Comparison of ENCODE assay signal across 19 cellular contexts in genomic region chr14:100776681-100777365, GRCh38. TPM values are rescaled to one million over a fixed set of nuclear protein-coding genes. Genes with fewer than 3 reads are reported as not detected.
A peak's percentile ranks its signal among the peaks of the same experiment; 100 is the strongest.
DNase-seq lines count a peak whose midpoint lies in the region; ATAC-seq and TF ChIP-seq lines count a peak whose summit lies in the region.
"Had no signal": no experiment of that assay in that cellular context is flagged by ENCODE, and none has a peak within 500 bp of the region (broad histone marks: within the 10 kb centered on the region; RNA-seq: fewer than 3 reads in every experiment).

No MANE protein-coding gene starts in this region.

- H3K4me1 ChIP-seq in stomach: peaks cover 0 to 8% (median 0%) of the 10 kb centered on the region in 4 donors

- H3K27ac ChIP-seq in coronary artery (no peak overlapping the region), stomach (no peak overlapping the region)
- H3K27ac ChIP-seq: GM23248, PC-9, RWPE1 had no signal

- H3K27me3 Mint-ChIP-seq in activated CD8-positive, alpha-beta memory T cell treated with anti-CD3 and anti-CD28 coated beads, Interleukin-2, amount 10 ng/mL, durations not matched to agents 7 days and 5 days: no peaks in the 10 kb centered on the region
- peaks cover 15% of the 10 kb centered on the region for H3K27me3 Mint-ChIP-seq in nephron (ENCODE audit: low read depth)
- H3K27me3 Mint-ChIP-seq in activated CD8-positive, alpha-beta T cell treated with anti-CD3 and anti-CD28 coated beads, Interleukin-2, amount 10 ng/mL, durations not matched to agents 7 days and 5 days (ENCODE audit: low read depth): no peaks in the 10 kb centered on the region

- H3K36me3 ChIP-seq in stomach: no peaks in the 10 kb centered on the region

- no peaks in the 10 kb centered on the region for H3K4me1 Mint-ChIP-seq in activated CD8-positive, alpha-beta memory T cell treated with anti-CD3 and anti-CD28 coated beads, Interleukin-2, amount 10 ng/mL, durations not matched to agents 7 days and 5 days
- H3K4me1 Mint-ChIP-seq in nephron: peaks cover 62% of the 10 kb centered on the region
- no peaks in the 10 kb centered on the region for H3K4me1 Mint-ChIP-seq in activated CD8-positive, alpha-beta T cell treated with anti-CD3 and anti-CD28 coated beads, Interleukin-2, amount 10 ng/mL, durations not matched to agents 7 days and 5 days (ENCODE audit: low read depth)
- H3K4me1 Mint-ChIP-seq: CD14-positive monocyte had no signal

- 68 to 88% (median 77%) methylated on average over 8 to 14 of the region's 14 CpGs for WGBS in stomach, 5 donors

- H3K9me3 ChIP-seq in stomach: no peaks in the 10 kb centered on the region

- H3K27me3 ChIP-seq in stomach: peaks cover 0 to 35% (median 0%) of the 10 kb centered on the region in 3 donors

- H3K27ac Mint-ChIP-seq in activated CD8-positive, alpha-beta memory T cell treated with anti-CD3 and anti-CD28 coated beads, Interleukin-2, amount 10 ng/mL, durations not matched to agents 7 days and 5 days: no peak overlapping the region
- peak overlapping the region in 2 of 3 experiments; percentile 28 to 81 for H3K27ac Mint-ChIP-seq in nephron
- no peak overlapping the region for H3K27ac Mint-ChIP-seq in activated CD8-positive, alpha-beta T cell treated with anti-CD3 and anti-CD28 coated beads, Interleukin-2, amount 10 ng/mL, durations not matched to agents 7 days and 5 days
- H3K27ac Mint-ChIP-seq: CD14-positive monocyte had no signal

- no peak for TF ChIP-seq POLR2A in stomach (IDR thresholded peaks at IDR 0.05)

- POLR2A ChIA-PET in activated CD8-positive, alpha-beta T cell treated with anti-CD3 and anti-CD28 coated beads, Interleukin-2, amount 10 ng/mL, durations not matched to agents 7 days and 5 days (lab: Charles Lee): no interaction called here

- no peaks in the 10 kb centered on the region for H3K36me3 Mint-ChIP-seq in activated CD8-positive, alpha-beta memory T cell treated with anti-CD3 and anti-CD28 coated beads, Interleukin-2, amount 10 ng/mL, durations not matched to agents 7 days and 5 days
- H3K36me3 Mint-ChIP-seq in nephron (ENCODE audit: low read depth): no peaks in the 10 kb centered on the region
- H3K36me3 Mint-ChIP-seq in activated CD8-positive, alpha-beta T cell treated with anti-CD3 and anti-CD28 coated beads, Interleukin-2, amount 10 ng/mL, durations not matched to agents 7 days and 5 days (ENCODE audit: low read depth): no peaks in the 10 kb centered on the region
- H3K36me3 Mint-ChIP-seq: CD14-positive monocyte had no signal

- no peak for TF ChIP-seq EP300 in stomach (IDR thresholded peaks at IDR 0.05)

- CTCF ChIA-PET in activated CD8-positive, alpha-beta memory T cell treated with anti-CD3 and anti-CD28 coated beads, Interleukin-2, amount 10 ng/mL, durations not matched to agents 7 days and 5 days (lab: Charles Lee): no interaction called here
- CTCF ChIA-PET in activated CD8-positive, alpha-beta T cell treated with anti-CD3 and anti-CD28 coated beads, Interleukin-2, amount 10 ng/mL, durations not matched to agents 7 days and 5 days (lab: Charles Lee): no interaction called here

- H3K4me3 Mint-ChIP-seq in activated CD8-positive, alpha-beta memory T cell treated with anti-CD3 and anti-CD28 coated beads, Interleukin-2, amount 10 ng/mL, durations not matched to agents 7 days and 5 days: no peak overlapping the region
- no peak overlapping the region for H3K4me3 Mint-ChIP-seq in nephron
- H3K4me3 Mint-ChIP-seq in activated CD8-positive, alpha-beta T cell treated with anti-CD3 and anti-CD28 coated beads, Interleukin-2, amount 10 ng/mL, durations not matched to agents 7 days and 5 days: no peak overlapping the region
- H3K4me3 Mint-ChIP-seq: CD14-positive monocyte had no signal

- ATAC-seq in activated CD8-positive, alpha-beta memory T cell treated with anti-CD3 and anti-CD28 coated beads, Interleukin-2, amount 10 ng/mL, durations not matched to agents 7 days and 5 days: no peak
- no peak for ATAC-seq in activated CD8-positive, alpha-beta T cell treated with anti-CD3 and anti-CD28 coated beads, Interleukin-2, amount 10 ng/mL, durations not matched to agents 7 days and 5 days
- no peak for ATAC-seq in GM21528 (IDR thresholded peaks at IDR 0.05; ENCODE audit: low FRiP score, unreplicated experiment)

- H3K4me3 ChIP-seq in coronary artery (no peak overlapping the region), stomach (no peak overlapping the region)
- H3K4me3 ChIP-seq: GM23248, PC-9 had no signal

- TF ChIP-seq CTCF in coronary artery (IDR thresholded peaks at IDR 0.05) (no peak), nephron (IDR thresholded peaks at IDR 0.05; ENCODE audit: unreplicated experiment in 3 of 3) (no peak), stomach (IDR thresholded peaks at IDR 0.05) (no peak)

- DNase-seq in activated CD8-positive, alpha-beta memory T cell treated with anti-CD3 and anti-CD28 coated beads, Interleukin-2, amount 50 U/mL, for 48 hours: peak; percentile 25
- DNase-seq in activated CD8-positive, alpha-beta memory T cell treated with anti-CD3 and anti-CD28 coated beads, Interleukin-2, amount 10 ng/mL, durations not matched to agents 7 days and 5 days: no peak
- peak; percentile 64 for DNase-seq in coronary artery (ENCODE audit: low spot score)
- DNase-seq in stomach: peak; percentile 14
- no peak for DNase-seq in activated CD4-positive, alpha-beta T cell treated with anti-CD3 and anti-CD28 coated beads, Interleukin-2, amount 50 U/mL, for 4 hours
- no peak for DNase-seq in activated CD8-positive, alpha-beta T cell treated with anti-CD3 and anti-CD28 coated beads, Interleukin-2, amount 10 ng/mL, durations not matched to agents 7 days and 5 days
- DNase-seq: DMS79 treated with DMSO at 0.1 percent for 48 hours, GM23248, NCI-H1417 treated with DMSO at 0.1 percent for 48 hours, NCI-H1930, NCI-H226, NCI-H524, PC-9, SIG-M5 had no signal

- H3K9me3 Mint-ChIP-seq in activated CD8-positive, alpha-beta memory T cell treated with anti-CD3 and anti-CD28 coated beads, Interleukin-2, amount 10 ng/mL, durations not matched to agents 7 days and 5 days (ENCODE audit: low read depth): no peaks in the 10 kb centered on the region
- peaks cover 2% of the 10 kb centered on the region for H3K9me3 Mint-ChIP-seq in nephron
- no peaks in the 10 kb centered on the region for H3K9me3 Mint-ChIP-seq in activated CD8-positive, alpha-beta T cell treated with anti-CD3 and anti-CD28 coated beads, Interleukin-2, amount 10 ng/mL, durations not matched to agents 7 days and 5 days (ENCODE audit: insufficient read depth)

- intact Hi-C loops in stomach (cut with DNase I; ENCODE audit: low total_unique reads): no loop called here

RNA-seq across cellular contexts. Expression of gene MEG3, which starts 49.1 kb away (rescaled TPM):
- not detected for total RNA-seq in activated CD8-positive, alpha-beta memory T cell treated with anti-CD3 and anti-CD28 coated beads, Interleukin-2, amount 10 ng/mL, durations not matched to agents 7 days and 5 days
- 100 to 1,000 TPM in 3 of 5 donors, 10 to 100 TPM in 2; 26.4 to 390 (median 124) TPM for total RNA-seq in stomach
- 100 to 1,000 TPM in 1 of 3 donors, 10 to 100 TPM in 2; 13.4 to 131 (median 30.6) TPM for polyA plus RNA-seq in stomach
- total RNA-seq in activated CD8-positive, alpha-beta T cell treated with anti-CD3 and anti-CD28 coated beads, Interleukin-2, amount 10 ng/mL, durations not matched to agents 7 days and 5 days: not detected
- total RNA-seq: PC-9 had no signal
- polyA plus RNA-seq: CD14-positive monocyte had no signal

RNA-seq across cellular contexts. Expression of gene DLK1, which starts 50.1 kb away (rescaled TPM):
- not detected for total RNA-seq in activated CD8-positive, alpha-beta memory T cell treated with anti-CD3 and anti-CD28 coated beads, Interleukin-2, amount 10 ng/mL, durations not matched to agents 7 days and 5 days
- 10 to 100 TPM in 1 of 5 donors, not detected in 4; 24.6 TPM for total RNA-seq in stomach
- 1 to 10 TPM in 1 of 3 donors, under 1 TPM in 2; 0.05 to 6.7 (median 0.19) TPM for polyA plus RNA-seq in stomach
- total RNA-seq in activated CD8-positive, alpha-beta T cell treated with anti-CD3 and anti-CD28 coated beads, Interleukin-2, amount 10 ng/mL, durations not matched to agents 7 days and 5 days: not detected
- total RNA-seq: GM23248, M059J, PC-9 had no signal
- polyA plus RNA-seq: CD14-positive monocyte, GM23248 had no signal

Comparison
In these comparisons a context has a peak if more than half of its experiments do, and no peak if none do; other contexts are left out.
1. DNase-seq: peak in activated CD8-positive, alpha-beta memory T cell treated with anti-CD3 and anti-CD28 coated beads, Interleukin-2, amount 50 U/mL, for 48 hours (single experiment), coronary artery (single experiment) and stomach (single experiment); none in activated CD8-positive, alpha-beta memory T cell treated with anti-CD3 and anti-CD28 coated beads, Interleukin-2, amount 10 ng/mL, durations not matched to agents 7 days and 5 days (single experiment), activated CD4-positive, alpha-beta T cell treated with anti-CD3 and anti-CD28 coated beads, Interleukin-2, amount 50 U/mL, for 4 hours (0 of 2) and activated CD8-positive, alpha-beta T cell treated with anti-CD3 and anti-CD28 coated beads, Interleukin-2, amount 10 ng/mL, durations not matched to agents 7 days and 5 days (single experiment).
2. H3K27ac Mint-ChIP-seq: peak in nephron (2 of 3); none in activated CD8-positive, alpha-beta memory T cell treated with anti-CD3 and anti-CD28 coated beads, Interleukin-2, amount 10 ng/mL, durations not matched to agents 7 days and 5 days (single experiment) and activated CD8-positive, alpha-beta T cell treated with anti-CD3 and anti-CD28 coated beads, Interleukin-2, amount 10 ng/mL, durations not matched to agents 7 days and 5 days (single experiment).
3. RNA of gene MEG3, which starts 49.1 kb away (total RNA-seq): 26.4 to 390 TPM in stomach; not detected in activated CD8-positive, alpha-beta T cell treated with anti-CD3 and anti-CD28 coated beads, Interleukin-2, amount 10 ng/mL, durations not matched to agents 7 days and 5 days and not detected in activated CD8-positive, alpha-beta memory T cell treated with anti-CD3 and anti-CD28 coated beads, Interleukin-2, amount 10 ng/mL, durations not matched to agents 7 days and 5 days; every median in the first group is over 10 times any median in the second.